1 cellular context compared by ENCODE assay signal in genomic region chr9:12231832-12232231, GRCh38.
TF ChIP-seq lines count a peak whose summit lies in the region.

No MANE protein-coding gene starts in this region.

TF ChIP-seq in GM23338, 12 proteins besides CTCF, POLR2A, EP300 and RAD21 (continued from another document):
- no peak for TF ChIP-seq ETS1 (IDR thresholded peaks at IDR 0.05)
- TF ChIP-seq REST (IDR thresholded peaks at IDR 0.05; ENCODE audit: unreplicated experiment) = no peak
- no peak for TF ChIP-seq EZH2phosphoT487 (IDR thresholded peaks at IDR 0.05; ENCODE audit: unreplicated experiment)
- no peak for TF ChIP-seq STAT1 (IDR thresholded peaks at IDR 0.05; ENCODE audit: unreplicated experiment)
- no peak for TF ChIP-seq EZH2 (IDR thresholded peaks at IDR 0.05; ENCODE audit: low read depth, unreplicated experiment)
